ENCODE assay signal across 14 cellular contexts in the genomic region with DNA sequence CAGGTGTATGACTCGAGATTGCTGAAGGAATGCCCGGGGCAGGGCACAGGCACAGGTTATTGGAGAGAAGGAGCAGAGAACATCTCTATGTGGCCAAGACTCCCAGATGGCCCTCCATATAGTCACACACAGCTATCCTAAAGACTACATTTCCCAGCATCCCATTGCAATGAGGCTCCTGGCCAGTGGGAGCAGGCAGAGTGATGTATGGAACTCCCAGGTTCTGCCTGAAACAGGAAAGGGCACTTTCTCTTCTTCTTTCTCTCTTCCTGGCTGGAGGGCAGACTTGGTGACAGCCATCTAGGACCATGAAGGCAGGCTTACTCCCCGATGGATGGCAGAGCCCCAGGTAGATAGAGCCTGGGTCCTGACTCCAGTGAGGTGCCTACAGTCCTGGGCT. TPM values are rescaled to one million over a fixed set of nuclear protein-coding genes. Genes with fewer than 3 reads are reported as not detected.
DNase-seq lines count a peak whose midpoint lies in the region; ATAC-seq and TF ChIP-seq lines count a peak whose summit lies in the region.
"Had no signal": no experiment of that assay in that cellular context is flagged by ENCODE, and none has a peak within 500 bp of the region (broad histone marks: within the 10 kb centered on the region; RNA-seq: fewer than 3 reads in every experiment).

No MANE protein-coding gene starts in this region.

- DNase-seq in Daoy (ENCODE audit: low read depth): peak; percentile 54
- peak; percentile 24 for DNase-seq in H4 (ENCODE audit: low spot score)
- DNase-seq in OCI-M1 (lab: John Stamatoyannopoulos, UW): peak; percentile 68
- DNase-seq in fibroblast of mammary gland (ENCODE audit: low read depth): peak; percentile 29
- DNase-seq in glomerular visceral epithelial cell (ENCODE audit: extremely low spot score): no peak
- no peak for DNase-seq in GM10248 (ENCODE audit: extremely low spot score)
- DNase-seq in C1 segment of cervical spinal cord (lab: John Stamatoyannopoulos, UW): no peak
- DNase-seq: activated CD4-positive, alpha-beta T cell treated with anti-CD3 and anti-CD28 coated beads, Interleukin-2, amount 50 U/mL, for 1 hour; DMS153; heart left ventricle; midbrain; NCI-H1048; tibial artery had no signal

- no peak for ATAC-seq in HG03439 (IDR thresholded peaks at IDR 0.05; ENCODE audit: unreplicated experiment)

- no peak for TF ChIP-seq CTCF in fibroblast of mammary gland (conservative IDR thresholded peaks at IDR 0.05; ENCODE audit: control insufficient read depth, insufficient read depth, low read depth, low read length)
- TF ChIP-seq CTCF in GM10248 (IDR thresholded peaks at IDR 0.05; ENCODE audit: control extremely low read depth, extremely low read depth, low read depth, missing control alignments): no peak

- no peak overlapping the region for H3K4me3 ChIP-seq in fibroblast of mammary gland (ENCODE audit: control insufficient read depth, low read depth, low read length)
- H3K4me3 ChIP-seq: heart left ventricle, tibial artery had no signal

- POLR2A ChIA-PET in GM10248 (lab: Yijun Ruan, JAX): no interaction called here

- CTCF ChIA-PET in GM10248 (lab: Yijun Ruan, JAX): no interaction called here

RNA-seq across cellular contexts. Expression of a gene that starts 13.5 kb away (rescaled TPM):
- total RNA-seq in Daoy (2014; rRNA removed; shearing (Covaris generic)): 3.7 and 13.4 TPM in 2 replicates
- total RNA-seq in H4 (2014; rRNA removed; shearing (Covaris generic)): 0.14 and 1.1 TPM in 2 replicates

RNA-seq across cellular contexts. Expression of a gene that starts 15.1 kb away (rescaled TPM):
- 24.7 and 32.1 TPM in 2 replicates for total RNA-seq in Daoy (2014; rRNA removed; shearing (Covaris generic))
- total RNA-seq in H4 (2014; rRNA removed; shearing (Covaris generic)): 6.8 and 9.0 TPM in 2 replicates

RNA-seq across cellular contexts. Expression of a gene that starts 21.0 kb away (rescaled TPM):
- total RNA-seq in Daoy (2014; rRNA removed; shearing (Covaris generic)): 12.6 and 16.9 TPM in 2 replicates
- total RNA-seq in H4 (2014; rRNA removed; shearing (Covaris generic)): 4.6 and 8.3 TPM in 2 replicates

RNA-seq across cellular contexts. Expression of a gene that starts 32.4 kb away (rescaled TPM):
- 121 and 154 TPM in 2 replicates for total RNA-seq in Daoy (2014; rRNA removed; shearing (Covaris generic))
- total RNA-seq in H4 (2014; rRNA removed; shearing (Covaris generic)): 49.3 and 84.0 TPM in 2 replicates

RNA-seq across cellular contexts. Expression of a gene that starts 50.8 kb away (rescaled TPM):
- 1.3 and 3.8 TPM in 2 replicates for total RNA-seq in Daoy (2014; rRNA removed; shearing (Covaris generic))
- total RNA-seq in H4 (2014; rRNA removed; shearing (Covaris generic)): 0.72 TPM in 1 of 2 replicates, not detected in the other

Comparison
In these comparisons a context has a peak if more than half of its experiments do, and no peak if none do; other contexts are left out.
1. DNase-seq: peak in Daoy (single experiment), H4 (single experiment), OCI-M1 (single experiment) and fibroblast of mammary gland (single experiment); none in glomerular visceral epithelial cell (single experiment), GM10248 (single experiment) and C1 segment of cervical spinal cord (0 of 14).